In genomic region chr1:84972377-84972987, GRCh38 we compare ENCODE assay signal across 10 cellular contexts. TPM values are rescaled to one million over a fixed set of nuclear protein-coding genes. Genes with fewer than 3 reads are reported as not detected.
DNase-seq lines count a peak whose midpoint lies in the region; ATAC-seq, FAIRE-seq and TF ChIP-seq lines count a peak whose summit lies in the region.
"Had no signal": no experiment of that assay in that cellular context is flagged by ENCODE, and none has a peak within 500 bp of the region (broad histone marks: within the 10 kb centered on the region; RNA-seq: fewer than 3 reads in every experiment).

No MANE protein-coding gene starts in this region.

- POLR2A ChIA-PET in endothelial cell of umbilical vein (lab: Charles Lee): no interaction called here

- peaks cover 8% of the 10 kb centered on the region for H3K4me1 Mint-ChIP-seq in Calu3 (ENCODE audit: low read depth, unreplicated experiment)

- H3K27me3 Mint-ChIP-seq in Calu3 (ENCODE audit: unreplicated experiment): no peaks in the 10 kb centered on the region

- no peaks in the 10 kb centered on the region for H3K36me3 Mint-ChIP-seq in Calu3 (ENCODE audit: insufficient read depth, unreplicated experiment)

- H3K27me3 ChIP-seq in endothelial cell of umbilical vein (ENCODE audit: control insufficient read depth in 2 of 2, insufficient read depth in 2 of 2, low read length in 2 of 2) (peaks cover 13 to 20% of the 10 kb centered on the region in 2 experiments), body of pancreas (no peaks in the 10 kb centered on the region)

- no peaks in the 10 kb centered on the region for H3K4me1 ChIP-seq in endothelial cell of umbilical vein (ENCODE audit: control insufficient read depth, extremely low read depth, insufficient read depth, low read length)
- H3K4me1 ChIP-seq in body of pancreas: no peaks in the 10 kb centered on the region
- H3K4me1 ChIP-seq in kidney (ENCODE audit: control insufficient read depth in 1 of 2, insufficient read depth in 1 of 2, low read depth in 1 of 2, low read length in 2 of 2): peaks cover 0 to 6% of the 10 kb centered on the region in 2 donors

- TF ChIP-seq CTCF in endothelial cell of umbilical vein (IDR thresholded peaks at IDR 0.05; ENCODE audit: extremely low read depth in 1 of 2, insufficient read depth in 1 of 2, low read depth in 1 of 2, low read length in 2 of 2): no peak
- TF ChIP-seq CTCF in body of pancreas (IDR thresholded peaks at IDR 0.05): no peak
- TF ChIP-seq CTCF in kidney (IDR thresholded peaks at IDR 0.05; ENCODE audit: borderline replicate concordance, extremely low read depth, insufficient read depth): no peak
- TF ChIP-seq CTCF in Calu3 (IDR thresholded peaks at IDR 0.05; ENCODE audit: unreplicated experiment): no peak

- H3K9me3 ChIP-seq in endothelial cell of umbilical vein (replicated peaks; ENCODE audit: control insufficient read depth, insufficient read depth, low read length) (no peaks in the 10 kb centered on the region), body of pancreas (no peaks in the 10 kb centered on the region), kidney (ENCODE audit: control insufficient read depth in 1 of 2, low read length in 2 of 2) (no peaks in the 10 kb centered on the region)

- no peaks in the 10 kb centered on the region for H3K9me3 Mint-ChIP-seq in Calu3 (ENCODE audit: low read depth, unreplicated experiment)

- intact Hi-C loops in endothelial cell of umbilical vein (cut with micrococcal nuclease): no loop called here
- intact Hi-C loops in body of pancreas (cut with DNase I): loop anchor here (10.0 kb wide), 1 partner anchor 52 kb away; no protein-coding TSS in a partner anchor
- intact Hi-C loops in kidney (cut with DNase I): no loop called here
- intact Hi-C loops in Calu3 (cut with micrococcal nuclease; ENCODE audit: unreplicated experiment): no loop called here

- DNase-seq in EL (peak; percentile 13), endothelial cell of umbilical vein (ENCODE audit: low read depth, low spot score) (peak; percentile 36), COR-L47 (lab: John Stamatoyannopoulos, UW) (no peak), body of pancreas (no peak), kidney (no peak), Calu3 (no peak)
- DNase-seq: NCI-H1105 had no signal

- no peaks in the 10 kb centered on the region for H3K79me2 ChIP-seq in endothelial cell of umbilical vein (ENCODE audit: control insufficient read depth, insufficient read depth, low read length)

- H3K36me3 ChIP-seq in endothelial cell of umbilical vein (ENCODE audit: control insufficient read depth in 2 of 2, extremely low read depth in 1 of 2, insufficient read depth in 2 of 2, low read length in 2 of 2) (no peaks in the 10 kb centered on the region), body of pancreas (replicated peaks in 1 of 2; ENCODE audit: insufficient read depth in 1 of 2, low read depth in 2 of 2) (no peaks in the 10 kb centered on the region), kidney (ENCODE audit: control insufficient read depth in 1 of 2, insufficient read depth in 2 of 2, low read length in 2 of 2) (no peaks in the 10 kb centered on the region)

- H3K4me2 ChIP-seq in endothelial cell of umbilical vein (ENCODE audit: insufficient read depth, low read length): no peak overlapping the region

- FAIRE-seq in endothelial cell of umbilical vein (lab: Jason Lieb, UNC) (no peak), kidney (lab: Jason Lieb, UNC) (no peak)

- H2AFZ ChIP-seq in endothelial cell of umbilical vein (ENCODE audit: low read depth, low read length): no peak overlapping the region

- 41 to 62% methylated on average over 1 of the region's 1 CpG for WGBS in body of pancreas, 2 donors

- H3K4me3 ChIP-seq in endothelial cell of umbilical vein (replicated peaks in 1 of 3; ENCODE audit: insufficient read depth in 1 of 3, low read depth in 1 of 3, low read length in 3 of 3): no peak overlapping the region
- no peak overlapping the region for H3K4me3 ChIP-seq in body of pancreas
- H3K4me3 ChIP-seq in kidney (ENCODE audit: low read length in 2 of 2): no peak overlapping the region

- CTCF ChIA-PET in endothelial cell of umbilical vein (lab: Charles Lee): interaction anchor here (0.7 to 1.8 kb wide), 3 partner anchors 11 to 28 kb away, joined by 3 to 15 read pairs (median 3); no protein-coding TSS in a partner anchor
- CTCF ChIA-PET in Calu3 (lab: Charles Lee): interaction anchor here (1.0 kb wide), 1 partner anchor 21 kb away, joined by 3 read pairs; no protein-coding TSS in a partner anchor

- no TSS peak for BruUV-seq in endothelial cell of umbilical vein (replicated peaks; lab: Mats Ljungman, UMichigan)
- no TSS peak for BruUV-seq in Calu3 (replicated peaks; lab: Mats Ljungman, UMichigan)

- H3K27ac ChIP-seq in endothelial cell of umbilical vein (ENCODE audit: insufficient read depth, low read depth, low read length) (no peak overlapping the region), body of pancreas (no peak overlapping the region), kidney (ENCODE audit: low read depth in 2 of 2, low read length in 2 of 2) (no peak overlapping the region)

- dilution Hi-C loops in endothelial cell of umbilical vein (cut with MboI; ENCODE audit: extremely low pct_ligation_motif_present, low sequenced_read_pairs): no loop called here

- no peak overlapping the region for H3K4me3 Mint-ChIP-seq in Calu3 (ENCODE audit: low read depth, unreplicated experiment)

- H4K20me1 ChIP-seq in endothelial cell of umbilical vein (replicated peaks; ENCODE audit: control insufficient read depth, extremely low read depth, insufficient read depth, low read length): no peaks in the 10 kb centered on the region

- no peaks in the 10 kb centered on the region for H3K9me1 ChIP-seq in endothelial cell of umbilical vein (replicated peaks; ENCODE audit: control insufficient read depth, extremely low read depth, insufficient read depth, low read length)

- ATAC-seq in GM21390 (IDR thresholded peaks at IDR 0.05; ENCODE audit: unreplicated experiment) (peak; percentile 43), HG03457 (IDR thresholded peaks at IDR 0.05; ENCODE audit: unreplicated experiment) (peak; percentile 31), body of pancreas (no peak)

- H3K27ac Mint-ChIP-seq in Calu3 (ENCODE audit: unreplicated experiment): no peak overlapping the region

- TF ChIP-seq POLR2A in endothelial cell of umbilical vein (IDR thresholded peaks at IDR 0.05; ENCODE audit: low read depth, low read length) (no peak), body of pancreas (IDR thresholded peaks at IDR 0.05) (no peak)

- no peak overlapping the region for H3K9ac ChIP-seq in endothelial cell of umbilical vein (replicated peaks; ENCODE audit: extremely low read depth, insufficient read depth, low read length)
- no peak overlapping the region for H3K9ac ChIP-seq in kidney (ENCODE audit: low read length in 2 of 2)

TF ChIP-seq in endothelial cell of umbilical vein, 7 proteins besides CTCF, POLR2A, EP300 and RAD21:
- TF ChIP-seq EZH2 (IDR thresholded peaks at IDR 0.05; ENCODE audit: borderline replicate concordance, low read depth, low read length, severe bottlenecking) (no peak), JUN (IDR thresholded peaks at IDR 0.05; ENCODE audit: borderline replicate concordance, insufficient read depth, insufficient read length, low read depth) (peak; percentile 38), POLR2AphosphoS5 (IDR thresholded peaks at IDR 0.05; ENCODE audit: insufficient read depth, low read depth, low read length) (peak; percentile 47), FOS (IDR thresholded peaks at IDR 0.05; ENCODE audit: borderline replicate concordance, insufficient read depth, low read length) (peak; percentile 25), GATA2 (IDR thresholded peaks at IDR 0.05; ENCODE audit: insufficient read depth, insufficient read length, low read depth, low read length) (peak; percentile 67), MYC (IDR thresholded peaks at IDR 0.05; ENCODE audit: low read depth, low read length) (no peak)

RNA-seq across cellular contexts. Expression of gene MCOLN2, which starts 24.4 kb away (rescaled TPM):
- total RNA-seq in endothelial cell of umbilical vein: not detected in 2 replicates
- not detected in 2 replicates for polyA plus RNA-seq in endothelial cell of umbilical vein
- not detected in 2 replicates for polyA plus RNA-seq in endothelial cell of umbilical vein (2011; cell fraction: cytosol; rRNA removed)
- polyA plus RNA-seq in endothelial cell of umbilical vein (2011; cell fraction: nucleus; rRNA removed): not detected in 2 replicates
- polyA plus RNA-seq in endothelial cell of umbilical vein (2012): not detected in 2 replicates
- polyA minus RNA-seq in endothelial cell of umbilical vein: not detected in 2 replicates
- not detected for polyA minus RNA-seq in endothelial cell of umbilical vein (2011; cell fraction: cytosol; rRNA and poly(A)+ RNA removed)
- polyA minus RNA-seq in endothelial cell of umbilical vein (2011; cell fraction: nucleus; rRNA and poly(A)+ RNA removed): not detected in 2 replicates
- not detected for total RNA-seq in body of pancreas
- total RNA-seq in kidney: 3.1 TPM
- 0.56 TPM for polyA plus RNA-seq in kidney (ENCODE audit: insufficient read depth, low read depth, low replicate concordance)
- 12.2 and 12.6 TPM in 2 replicates for total RNA-seq in Calu3 (2022)
- total RNA-seq: dermis microvascular lymphatic vessel endothelial cell had no signal

Comparison
In these comparisons a context has a peak if more than half of its experiments do, and no peak if none do; other contexts are left out.
1. DNase-seq: peak in EL (single experiment) and endothelial cell of umbilical vein (single experiment); none in COR-L47 (single experiment), body of pancreas (0 of 4), kidney (single experiment) and Calu3 (single experiment).